In genomic region chrX:153926594-153926862, GRCh38 we compare ENCODE assay signal across 2 cellular contexts.
TF ChIP-seq lines count a peak whose summit lies in the region.

No MANE protein-coding gene starts in this region.

TF ChIP-seq in SK-N-SH, 30 proteins besides CTCF, POLR2A, EP300 and RAD21 (continued from another document):
- TF ChIP-seq REST (IDR thresholded peaks at IDR 0.05; ENCODE audit: low read depth, low read length): no peak
TF ChIP-seq in SK-N-SH: peak in this region for 0.

TF ChIP-seq in SK-N-SH treated with all-trans-retinoic acid at 6 μM for 48 hours, 23 proteins besides CTCF, POLR2A, EP300 and RAD21 (continued from another document):
- no peak for TF ChIP-seq CREB5 (CRISPR knock-in tag; IDR thresholded peaks at IDR 0.05; ENCODE audit: low read depth)
- TF ChIP-seq PATZ1 (CRISPR knock-in tag; IDR thresholded peaks at IDR 0.05; ENCODE audit: borderline replicate concordance): no peak
- TF ChIP-seq TCF4 (CRISPR knock-in tag; IDR thresholded peaks at IDR 0.05; ENCODE audit: borderline replicate concordance): no peak
- no peak for TF ChIP-seq RARB (CRISPR knock-in tag; IDR thresholded peaks at IDR 0.05)
- TF ChIP-seq ESRRG (CRISPR knock-in tag; IDR thresholded peaks at IDR 0.05): no peak
